ENCODE assay signal across 1 cellular context in the genomic region with DNA sequence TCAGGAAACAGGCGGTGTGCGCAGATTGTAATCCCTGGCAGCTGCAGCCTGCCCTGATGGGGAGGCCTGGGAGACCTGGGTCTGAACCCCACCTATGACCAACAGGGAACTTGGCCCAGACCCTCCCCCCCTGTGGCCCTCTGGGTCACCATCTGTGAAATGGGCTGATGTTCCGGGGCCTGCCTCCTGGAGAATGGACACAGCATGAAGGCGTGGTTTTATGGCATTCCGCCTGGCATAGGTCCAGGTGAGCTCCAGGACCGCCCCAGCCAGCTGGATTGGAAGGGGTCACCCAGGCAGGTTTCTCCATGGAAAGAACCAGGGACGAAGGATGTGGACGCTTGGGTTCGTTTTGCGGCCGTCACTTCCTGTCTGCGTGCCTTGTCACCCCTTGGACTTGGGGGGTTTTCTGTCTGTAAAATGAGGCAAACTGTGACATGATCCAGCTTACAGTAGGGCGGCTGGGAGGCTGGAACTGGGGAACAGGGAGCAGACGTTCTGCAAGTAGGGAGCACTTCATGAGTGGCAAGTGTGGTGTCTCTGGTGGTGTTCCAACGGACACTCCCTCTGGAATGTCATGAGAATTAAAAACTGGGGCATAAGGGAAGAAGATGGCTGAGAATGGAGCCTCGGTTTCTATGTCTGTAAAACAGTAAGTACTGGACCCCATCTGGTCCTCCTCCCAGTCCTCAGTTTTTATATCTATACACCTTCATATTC.
TF ChIP-seq lines count a peak whose summit lies in the region.

No MANE protein-coding gene starts in this region.

TF ChIP-seq in HepG2, 621 proteins besides CTCF, POLR2A, EP300 and RAD21 (continued from another document):
- TF ChIP-seq, protein P1, sequence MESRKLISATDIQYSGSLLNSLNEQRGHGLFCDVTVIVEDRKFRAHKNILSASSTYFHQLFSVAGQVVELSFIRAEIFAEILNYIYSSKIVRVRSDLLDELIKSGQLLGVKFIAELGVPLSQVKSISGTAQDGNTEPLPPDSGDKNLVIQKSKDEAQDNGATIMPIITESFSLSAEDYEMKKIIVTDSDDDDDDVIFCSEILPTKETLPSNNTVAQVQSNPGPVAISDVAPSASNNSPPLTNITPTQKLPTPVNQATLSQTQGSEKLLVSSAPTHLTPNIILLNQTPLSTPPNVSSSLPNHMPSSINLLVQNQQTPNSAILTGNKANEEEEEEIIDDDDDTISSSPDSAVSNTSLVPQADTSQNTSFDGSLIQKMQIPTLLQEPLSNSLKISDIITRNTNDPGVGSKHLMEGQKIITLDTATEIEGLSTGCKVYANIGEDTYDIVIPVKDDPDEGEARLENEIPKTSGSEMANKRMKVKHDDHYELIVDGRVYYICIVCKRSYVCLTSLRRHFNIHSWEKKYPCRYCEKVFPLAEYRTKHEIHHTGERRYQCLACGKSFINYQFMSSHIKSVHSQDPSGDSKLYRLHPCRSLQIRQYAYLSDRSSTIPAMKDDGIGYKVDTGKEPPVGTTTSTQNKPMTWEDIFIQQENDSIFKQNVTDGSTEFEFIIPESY (CRISPR knock-in tag; IDR thresholded peaks at IDR 0.05), result peak; percentile 76
- TF ChIP-seq ZNF317 (CRISPR knock-in tag; IDR thresholded peaks at IDR 0.05) (no peak), ZNF263 (CRISPR knock-in tag; IDR thresholded peaks at IDR 0.05) (peak; percentile 56; the same call in 1 of the 2 replicates), ZNF629 (CRISPR knock-in tag; conservative IDR thresholded peaks at IDR 0.05) (peak; percentile 91)
- TF ChIP-seq, protein P2, sequence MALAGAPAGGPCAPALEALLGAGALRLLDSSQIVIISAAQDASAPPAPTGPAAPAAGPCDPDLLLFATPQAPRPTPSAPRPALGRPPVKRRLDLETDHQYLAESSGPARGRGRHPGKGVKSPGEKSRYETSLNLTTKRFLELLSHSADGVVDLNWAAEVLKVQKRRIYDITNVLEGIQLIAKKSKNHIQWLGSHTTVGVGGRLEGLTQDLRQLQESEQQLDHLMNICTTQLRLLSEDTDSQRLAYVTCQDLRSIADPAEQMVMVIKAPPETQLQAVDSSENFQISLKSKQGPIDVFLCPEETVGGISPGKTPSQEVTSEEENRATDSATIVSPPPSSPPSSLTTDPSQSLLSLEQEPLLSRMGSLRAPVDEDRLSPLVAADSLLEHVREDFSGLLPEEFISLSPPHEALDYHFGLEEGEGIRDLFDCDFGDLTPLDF (CRISPR knock-in tag; IDR thresholded peaks at IDR 0.05), result no peak
